ENCODE assay signal across 1 cellular context in the genomic region with DNA sequence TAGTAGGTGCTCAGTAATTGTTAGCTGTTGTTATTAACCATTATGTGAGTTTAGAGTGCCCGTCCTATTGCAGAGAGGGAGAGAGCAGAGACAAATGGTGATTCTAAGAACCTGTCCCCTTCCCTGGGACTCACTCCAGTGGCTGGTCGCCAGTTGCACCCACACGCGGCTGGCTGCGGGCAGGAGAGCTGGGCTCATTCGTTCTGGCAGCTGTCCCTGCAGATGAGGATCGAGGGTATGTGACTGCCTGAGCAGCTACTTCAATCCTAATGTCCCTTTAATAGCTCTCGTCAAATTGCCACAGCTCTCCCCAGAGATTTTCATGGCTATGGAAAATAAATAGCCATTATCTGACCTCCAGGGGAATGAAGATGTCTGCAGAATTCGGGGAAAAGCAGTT.
TF ChIP-seq lines count a peak whose summit lies in the region.

No MANE protein-coding gene starts in this region.

TF ChIP-seq in H1, 55 proteins besides CTCF, POLR2A, EP300 and RAD21 (continued from another document):
- no peak for TF ChIP-seq ATF2 (IDR thresholded peaks at IDR 0.05; ENCODE audit: low read length)
- TF ChIP-seq POLR2AphosphoS5 (IDR thresholded peaks at IDR 0.05; ENCODE audit: low read depth, low read length), result no peak
- no peak for TF ChIP-seq JUN (IDR thresholded peaks at IDR 0.05; ENCODE audit: low read depth, low read length)
- TF ChIP-seq SIN3A (conservative IDR thresholded peaks at IDR 0.05 in 1 of 2, IDR thresholded peaks at IDR 0.05 in 1 of 2; ENCODE audit: low read depth in 1 of 2, low read length in 2 of 2), result no peak
- no peak for TF ChIP-seq NANOG (IDR thresholded peaks at IDR 0.05; ENCODE audit: insufficient read depth, low read depth, low read length, poor library complexity, severe bottlenecking)
- TF ChIP-seq TAF1 (IDR thresholded peaks at IDR 0.05; ENCODE audit: low read depth, low read length), result no peak
- TF ChIP-seq RXRA (IDR thresholded peaks at IDR 0.05; ENCODE audit: insufficient read depth, low read depth, low read length), result no peak
- no peak for TF ChIP-seq SP2 (IDR thresholded peaks at IDR 0.05; ENCODE audit: low read length)
- TF ChIP-seq FOSL1 (IDR thresholded peaks at IDR 0.05; ENCODE audit: insufficient read depth, low read depth, low read length), result no peak
- no peak for TF ChIP-seq PHF8 (conservative IDR thresholded peaks at IDR 0.05; ENCODE audit: low read depth, low read length)
- TF ChIP-seq ASH2L (IDR thresholded peaks at IDR 0.05; ENCODE audit: low read length), result no peak
- TF ChIP-seq CHD2 (IDR thresholded peaks at IDR 0.05; ENCODE audit: low read length), result no peak
TF ChIP-seq in H1: peak in this region for 0.
